ENCODE assay signal across 3 cellular contexts in genomic region chr2:206160807-206161179, GRCh38.
TF ChIP-seq lines count a peak whose summit lies in the region.

No MANE protein-coding gene starts in this region.

TF ChIP-seq in A549, 52 proteins besides CTCF, POLR2A, EP300 and RAD21:
- TF ChIP-seq FOSL2 (IDR thresholded peaks at IDR 0.05) (no peak), FOSL2 (CRISPR knock-in tag; IDR thresholded peaks at IDR 0.05) (no peak), MAZ (IDR thresholded peaks at IDR 0.05; ENCODE audit: borderline replicate concordance, low read depth, low read length) (no peak), NR3C1 (IDR thresholded peaks at IDR 0.05) (no peak), RCOR1 (IDR thresholded peaks at IDR 0.05; ENCODE audit: low read depth, low read length) (no peak), CHD4 (IDR thresholded peaks at IDR 0.05; ENCODE audit: borderline replicate concordance) (no peak), JUNB (IDR thresholded peaks at IDR 0.05) (no peak), TP53 (CRISPR knock-in tag; IDR thresholded peaks at IDR 0.05) (no peak), CBX8 (IDR thresholded peaks at IDR 0.05) (no peak), KDM1A (IDR thresholded peaks at IDR 0.05; ENCODE audit: low read depth) (no peak), CEBPB (IDR thresholded peaks at IDR 0.05) (no peak), ZFP36 (IDR thresholded peaks at IDR 0.05; ENCODE audit: borderline replicate concordance, partially characterized antibody) (no peak), MAX (IDR thresholded peaks at IDR 0.05) (no peak), RFX5 (IDR thresholded peaks at IDR 0.05) (no peak)
- TF ChIP-seq, protein P1, sequence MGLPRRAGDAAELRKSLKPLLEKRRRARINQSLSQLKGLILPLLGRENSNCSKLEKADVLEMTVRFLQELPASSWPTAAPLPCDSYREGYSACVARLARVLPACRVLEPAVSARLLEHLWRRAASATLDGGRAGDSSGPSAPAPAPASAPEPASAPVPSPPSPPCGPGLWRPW (IDR thresholded peaks at IDR 0.05): no peak
- TF ChIP-seq, protein P2, sequence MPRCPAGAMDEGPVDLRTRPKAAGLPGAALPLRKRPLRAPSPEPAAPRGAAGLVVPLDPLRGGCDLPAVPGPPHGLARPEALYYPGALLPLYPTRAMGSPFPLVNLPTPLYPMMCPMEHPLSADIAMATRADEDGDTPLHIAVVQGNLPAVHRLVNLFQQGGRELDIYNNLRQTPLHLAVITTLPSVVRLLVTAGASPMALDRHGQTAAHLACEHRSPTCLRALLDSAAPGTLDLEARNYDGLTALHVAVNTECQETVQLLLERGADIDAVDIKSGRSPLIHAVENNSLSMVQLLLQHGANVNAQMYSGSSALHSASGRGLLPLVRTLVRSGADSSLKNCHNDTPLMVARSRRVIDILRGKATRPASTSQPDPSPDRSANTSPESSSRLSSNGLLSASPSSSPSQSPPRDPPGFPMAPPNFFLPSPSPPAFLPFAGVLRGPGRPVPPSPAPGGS (IDR thresholded peaks at IDR 0.05): no peak

TF ChIP-seq in IMR-90, 13 proteins besides CTCF, POLR2A, EP300 and RAD21:
- TF ChIP-seq, protein P3, sequence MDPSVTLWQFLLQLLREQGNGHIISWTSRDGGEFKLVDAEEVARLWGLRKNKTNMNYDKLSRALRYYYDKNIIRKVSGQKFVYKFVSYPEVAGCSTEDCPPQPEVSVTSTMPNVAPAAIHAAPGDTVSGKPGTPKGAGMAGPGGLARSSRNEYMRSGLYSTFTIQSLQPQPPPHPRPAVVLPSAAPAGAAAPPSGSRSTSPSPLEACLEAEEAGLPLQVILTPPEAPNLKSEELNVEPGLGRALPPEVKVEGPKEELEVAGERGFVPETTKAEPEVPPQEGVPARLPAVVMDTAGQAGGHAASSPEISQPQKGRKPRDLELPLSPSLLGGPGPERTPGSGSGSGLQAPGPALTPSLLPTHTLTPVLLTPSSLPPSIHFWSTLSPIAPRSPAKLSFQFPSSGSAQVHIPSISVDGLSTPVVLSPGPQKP (IDR thresholded peaks at IDR 0.05; ENCODE audit: borderline replicate concordance, low read depth, low read length): no peak
- TF ChIP-seq MXI1 (IDR thresholded peaks at IDR 0.05; ENCODE audit: borderline replicate concordance, low read depth, low read length) (no peak), USF2 (IDR thresholded peaks at IDR 0.05; ENCODE audit: low read depth, low read length) (no peak), BHLHE40 (IDR thresholded peaks at IDR 0.05; ENCODE audit: low read depth, low read length) (no peak), FOS (IDR thresholded peaks at IDR 0.05; ENCODE audit: low read depth, low read length) (no peak)

TF ChIP-seq in K562, 482 proteins besides CTCF, POLR2A, EP300 and RAD21:
- TF ChIP-seq SREBF1 (IDR thresholded peaks at IDR 0.05; ENCODE audit: borderline replicate concordance, low read depth, low read length) (no peak), ZBTB7A (IDR thresholded peaks at IDR 0.05; ENCODE audit: borderline replicate concordance, control insufficient read depth, low read depth, low read length) (no peak), SMAD3 (CRISPR knock-in tag; conservative IDR thresholded peaks at IDR 0.05) (no peak)
TF ChIP-seq in K562: peak in this region for 0.
